19 cellular contexts compared by ENCODE assay signal in the genomic region with DNA sequence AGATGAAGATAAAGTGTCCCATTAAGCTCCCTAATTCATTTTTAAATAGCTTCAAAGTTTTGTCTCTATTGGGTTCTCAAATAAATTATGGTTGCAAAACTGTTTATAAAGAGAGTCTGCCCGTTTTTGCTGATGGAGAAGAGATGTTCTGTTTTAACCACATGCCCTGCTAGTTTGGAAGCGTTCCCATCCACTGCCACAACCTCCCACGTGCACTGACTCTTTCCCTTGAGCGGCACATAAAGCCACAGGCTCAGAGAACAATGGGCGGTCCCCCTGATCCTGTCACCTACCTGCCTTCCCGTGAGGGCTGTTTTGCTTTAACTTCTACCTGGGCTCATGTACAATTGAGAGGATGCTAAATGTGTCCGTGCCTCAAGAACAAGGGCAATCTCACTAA.
DNase-seq lines count a peak whose midpoint lies in the region; TF ChIP-seq lines count a peak whose summit lies in the region.
"Had no signal": no experiment of that assay in that cellular context is flagged by ENCODE, and none has a peak within 500 bp of the region (broad histone marks: within the 10 kb centered on the region; RNA-seq: fewer than 3 reads in every experiment).

No MANE protein-coding gene starts in this region.

- H2AFZ ChIP-seq in neural progenitor cell (replicated peaks), result no peak overlapping the region

- no peaks in the 10 kb centered on the region for H4K20me1 ChIP-seq in neural progenitor cell (ENCODE audit: low read depth)

- no peak for TF ChIP-seq CTCF in neural progenitor cell (IDR thresholded peaks at IDR 0.05)

- peaks cover 2% of the 10 kb centered on the region for H3K27me3 Mint-ChIP-seq in neural progenitor cell (ENCODE audit: insufficient read depth, low read depth)
- H3K27me3 Mint-ChIP-seq in CD8-positive, alpha-beta memory T cell, result peaks cover 2 to 12% of the 10 kb centered on the region in 2 donors

- H3F3A ChIP-seq in neural progenitor cell (ENCODE audit: low read depth), result no peaks in the 10 kb centered on the region

- no peak overlapping the region for H3K4me2 ChIP-seq in neural progenitor cell
- H3K4me2 ChIP-seq: A549 had no signal

- CTCF ChIA-PET in CD8-positive, alpha-beta memory T cell (lab: Charles Lee), result no interaction called here

- no peak overlapping the region for H3K27ac ChIP-seq in neural progenitor cell
- no peak overlapping the region for H3K27ac ChIP-seq in CD8-positive, alpha-beta memory T cell (ENCODE audit: low read depth, low read length)
- H3K27ac ChIP-seq: A549 had no signal

- H3K9me3 ChIP-seq in neural progenitor cell (ENCODE audit: low read depth), result no peaks in the 10 kb centered on the region
- H3K9me3 ChIP-seq in CD8-positive, alpha-beta memory T cell (ENCODE audit: low read length), result no peaks in the 10 kb centered on the region
- H3K9me3 ChIP-seq: A549, MG63 had no signal

- H3K4me1 ChIP-seq in neural progenitor cell, result no peaks in the 10 kb centered on the region
- H3K4me1 ChIP-seq in CD8-positive, alpha-beta memory T cell (ENCODE audit: insufficient read depth, low read length), result no peaks in the 10 kb centered on the region
- H3K4me1 ChIP-seq: A549 had no signal

- H3K36me3 ChIP-seq in neural progenitor cell, result no peaks in the 10 kb centered on the region
- no peaks in the 10 kb centered on the region for H3K36me3 ChIP-seq in CD8-positive, alpha-beta memory T cell (ENCODE audit: insufficient read depth, low read length)
- H3K36me3 ChIP-seq: MG63 had no signal

- H3K9ac ChIP-seq in neural progenitor cell, result no peak overlapping the region

- H3K4me1 Mint-ChIP-seq in neural progenitor cell, result peaks cover 8% of the 10 kb centered on the region
- no peaks in the 10 kb centered on the region for H3K4me1 Mint-ChIP-seq in CD8-positive, alpha-beta memory T cell
- H3K4me1 Mint-ChIP-seq: CD4-positive, alpha-beta memory T cell had no signal

- POLR2A ChIA-PET in CD8-positive, alpha-beta memory T cell (lab: Charles Lee), result no interaction called here

- H3K4me3 ChIP-seq in neural progenitor cell, result no peak overlapping the region
- H3K4me3 ChIP-seq in CD8-positive, alpha-beta memory T cell (ENCODE audit: low read length), result no peak overlapping the region
- H3K4me3 ChIP-seq: A549, MG63 had no signal

- peak; percentile 26 for DNase-seq in NCI-H345 (lab: John Stamatoyannopoulos, UW)
- DNase-seq in NCI-H345 treated with DMSO at 0.1 percent for 48 hours (lab: John Stamatoyannopoulos, UW; ENCODE audit: unreplicated experiment), result no peak
- DNase-seq in H4 (ENCODE audit: low spot score), result peak; percentile 56
- peak; percentile 35 for DNase-seq in RPMI8226
- DNase-seq in neural progenitor cell (ENCODE audit: low spot score), result no peak
- DNase-seq in cerebellar nuclear complex (lab: John Stamatoyannopoulos, UW), result no peak
- no peak for DNase-seq in activated T-cell treated with anti-CD3 and anti-CD28 coated beads, Interleukin-2, amount 50 U/mL, for 1 hour
- DNase-seq in CD8-positive, alpha-beta memory T cell, result no peak
- DNase-seq: CD4-positive, alpha-beta memory T cell; GOT3; IMR-90; MG63; NCI-H1092 treated with DMSO at 0.1 percent for 48 hours; NCI-H1694 treated with DMSO at 0.1 percent for 48 hours; NCI-H524; NK-92 treated with Interleukin-12 subunit alpha and Interleukin-12 subunit beta, amount 100 ng/mL, for 24 hours; SHP77 treated with DMSO at 0.1 percent for 48 hours had no signal

- H3K9me3 Mint-ChIP-seq in neural progenitor cell, result no peaks in the 10 kb centered on the region
- no peaks in the 10 kb centered on the region for H3K9me3 Mint-ChIP-seq in CD8-positive, alpha-beta memory T cell
- H3K9me3 Mint-ChIP-seq: T-helper 1 cell treated with Interleukin-12 subunit alpha and Interleukin-12 subunit beta and Interleukin-4 antibody, amounts not matched to agents 30 μg/mL and 1 μg/mL, for 36 hours had no signal

- H3K27me3 ChIP-seq in neural progenitor cell, result no peaks in the 10 kb centered on the region
- H3K27me3 ChIP-seq in CD8-positive, alpha-beta memory T cell (ENCODE audit: insufficient read depth, low read length, poor library complexity, severe bottlenecking), result no peaks in the 10 kb centered on the region

- H3K27ac Mint-ChIP-seq in neural progenitor cell, result peak overlapping the region; percentile 18
- H3K27ac Mint-ChIP-seq in CD8-positive, alpha-beta memory T cell, result no peak overlapping the region
- H3K27ac Mint-ChIP-seq: CD4-positive, alpha-beta memory T cell; T-helper 1 cell treated with Interleukin-12 subunit alpha and Interleukin-12 subunit beta and Interleukin-4 antibody, amounts not matched to agents 30 μg/mL and 1 μg/mL, for 36 hours had no signal

- H3K4me3 Mint-ChIP-seq in neural progenitor cell, result no peak overlapping the region
- H3K4me3 Mint-ChIP-seq in CD8-positive, alpha-beta memory T cell, result no peak overlapping the region
- H3K4me3 Mint-ChIP-seq: CD4-positive, alpha-beta memory T cell; T-helper 1 cell treated with Interleukin-12 subunit alpha and Interleukin-12 subunit beta and Interleukin-4 antibody, amounts not matched to agents 30 μg/mL and 1 μg/mL, for 36 hours had no signal

- peaks cover 3% of the 10 kb centered on the region for H3K36me3 Mint-ChIP-seq in neural progenitor cell
- H3K36me3 Mint-ChIP-seq in CD8-positive, alpha-beta memory T cell, result no peaks in the 10 kb centered on the region
- H3K36me3 Mint-ChIP-seq: CD4-positive, alpha-beta memory T cell had no signal

- no peaks in the 10 kb centered on the region for H3K79me2 ChIP-seq in neural progenitor cell (ENCODE audit: low read depth)

Comparison
In these comparisons a context has a peak if more than half of its experiments do, and no peak if none do; other contexts are left out.
1. DNase-seq: peak in NCI-H345 (single experiment), H4 (single experiment) and RPMI8226 (single experiment); none in NCI-H345 treated with DMSO at 0.1 percent for 48 hours (single experiment), neural progenitor cell (single experiment), cerebellar nuclear complex (0 of 2), activated T-cell treated with anti-CD3 and anti-CD28 coated beads, Interleukin-2, amount 50 U/mL, for 1 hour (single experiment) and CD8-positive, alpha-beta memory T cell (0 of 5).